6 cellular contexts compared by ENCODE assay signal in genomic region chrX:5526191-5526590, GRCh38.
"Had no signal": no experiment of that assay in that cellular context is flagged by ENCODE, and none has a peak within 500 bp of the region (broad histone marks: within the 10 kb centered on the region; RNA-seq: fewer than 3 reads in every experiment).

No MANE protein-coding gene starts in this region.

- H3K27ac ChIP-seq: HL-60, KMS-11 had no signal

- H3K4me3 ChIP-seq: K562 had no signal

- H3K9ac ChIP-seq: KMS-11 had no signal

- H3K4me2 ChIP-seq: KMS-11 had no signal

- DNase-seq: KBM-7, KG1 had no signal

- FAIRE-seq: HTR-8/SVneo, K562 had no signal

- ATAC-seq: K562 had no signal
